8 cellular contexts compared by ENCODE assay signal in the genomic region with DNA sequence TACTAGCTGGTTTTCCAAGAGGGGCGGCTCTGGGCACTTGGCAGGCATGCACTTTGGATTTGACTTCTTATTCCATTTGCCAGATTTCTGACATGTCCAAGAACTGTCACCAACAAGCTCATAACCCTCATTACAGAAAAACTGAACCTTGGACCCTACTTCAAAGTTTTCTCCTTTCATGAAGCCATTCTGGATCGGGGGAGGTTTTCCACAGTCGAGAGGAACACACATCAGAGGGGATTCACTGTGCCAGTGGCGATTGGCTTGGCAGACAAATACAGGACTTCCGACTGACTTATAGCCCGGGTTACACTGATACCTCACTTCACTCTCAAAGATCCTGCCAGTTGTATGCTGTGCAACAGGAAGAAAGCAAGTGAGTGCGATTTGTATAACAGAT.
"Had no signal": no experiment of that assay in that cellular context is flagged by ENCODE, and none has a peak within 500 bp of the region (broad histone marks: within the 10 kb centered on the region; RNA-seq: fewer than 3 reads in every experiment).

No MANE protein-coding gene starts in this region.

- ATAC-seq: GM12878 had no signal

- FAIRE-seq: G401.6, GM12878, GM12891, GM12892, GM18507, GM19239 had no signal

- DNase-seq: GDM1, GF-D8 had no signal

- H3K4me3 ChIP-seq: GM12878 had no signal
